ENCODE assay signal across 19 cellular contexts in the genomic region with DNA sequence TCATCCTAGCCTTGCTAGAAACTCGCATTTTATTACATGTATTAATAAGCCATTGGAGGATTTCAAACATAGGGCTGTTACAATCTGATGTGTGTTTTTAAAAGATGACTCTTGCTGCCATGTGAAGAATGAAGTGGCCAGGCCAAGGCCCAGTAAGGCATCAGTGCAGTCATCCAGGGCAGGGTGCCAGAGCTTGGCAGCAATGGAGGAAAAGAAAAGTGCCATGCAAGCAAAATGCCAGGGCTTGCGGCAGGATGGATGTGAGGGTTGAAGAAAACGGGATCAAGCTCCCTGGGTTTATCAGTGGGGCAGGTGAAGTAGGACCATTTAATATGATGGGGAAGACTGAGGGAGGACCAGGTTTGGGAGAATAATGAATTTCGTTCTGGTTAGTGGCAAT.
DNase-seq lines count a peak whose midpoint lies in the region; ATAC-seq, FAIRE-seq and TF ChIP-seq lines count a peak whose summit lies in the region.
"Had no signal": no experiment of that assay in that cellular context is flagged by ENCODE, and none has a peak within 500 bp of the region (broad histone marks: within the 10 kb centered on the region; RNA-seq: fewer than 3 reads in every experiment).

No MANE protein-coding gene starts in this region.

- H3K27me3 ChIP-seq in HepG2 (ENCODE audit: control insufficient read depth in 1 of 2, insufficient read depth in 2 of 2, low read length in 2 of 2) (no peaks in the 10 kb centered on the region), right lobe of liver (no peaks in the 10 kb centered on the region), smooth muscle cell (ENCODE audit: low read depth) (no peaks in the 10 kb centered on the region)
- H3K27me3 ChIP-seq: SJCRH30 had no signal

- TF ChIP-seq CTCF in HepG2 (CRISPR knock-in tag; IDR thresholded peaks at IDR 0.05) (no peak), right lobe of liver (IDR thresholded peaks at IDR 0.05) (no peak), smooth muscle cell (IDR thresholded peaks at IDR 0.05; ENCODE audit: borderline replicate concordance, insufficient read depth, poor library complexity, severe bottlenecking) (no peak)

- DNase-seq in HepG2 (ENCODE audit: low spot score) (no peak), right lobe of liver (no peak), cerebellum (ENCODE audit: low spot score) (peak; percentile 73), islet precursor cell (peak; percentile 36), smooth muscle cell (lab: John Stamatoyannopoulos, UW; ENCODE audit: unreplicated experiment) (no peak), A172 (ENCODE audit: low spot score) (no peak)
- DNase-seq in activated CD4-positive, alpha-beta T cell treated with anti-CD3 and anti-CD28 coated beads, Interleukin-2, amount 50 U/mL, for 48 hours, result no peak
- DNase-seq: DMS 273 treated with DMSO at 0.1 percent for 48 hours; GF-D8; NCI-H1048; NCI-H2227 treated with DMSO at 0.1 percent for 48 hours; NCI-H526 treated with DMSO at 0.1 percent for 48 hours; NK-92 treated with Interleukin-12 subunit alpha and Interleukin-12 subunit beta, amount 100 ng/mL, for 24 hours; OCI-M1; RPMI8226; SJCRH30 had no signal

- FAIRE-seq in HepG2 (lab: Jason Lieb, UNC), result no peak
- FAIRE-seq: GM12891 had no signal

- no peak overlapping the region for H3K4me2 ChIP-seq in HepG2 (ENCODE audit: low read depth, low read length)
- no peak overlapping the region for H3K4me2 ChIP-seq in smooth muscle cell
- H3K4me2 ChIP-seq: GM23338 had no signal

- in situ Hi-C loops in HepG2 (cut with HindIII; ENCODE audit: extremely low pct_ligation_motif_present, low pct_unique_long_range_greater_than_20kb), result no loop called here

- CTCF ChIA-PET in HepG2 (lab: Yijun Ruan, JAX; ENCODE audit: low intra/inter-chr PET ratio, low total read pairs), result no interaction called here

- H4K20me1 ChIP-seq in HepG2 (ENCODE audit: insufficient read depth, low read length), result no peaks in the 10 kb centered on the region
- H4K20me1 ChIP-seq in smooth muscle cell (ENCODE audit: low read depth), result no peaks in the 10 kb centered on the region

- H3K27ac ChIP-seq in HepG2 (ENCODE audit: extremely low read length, insufficient read depth, low read length) (no peak overlapping the region), right lobe of liver (no peak overlapping the region), smooth muscle cell (ENCODE audit: low read depth) (no peak overlapping the region)
- H3K27ac ChIP-seq: SJCRH30 had no signal

- no peak overlapping the region for H3K4me3 ChIP-seq in HepG2 (replicated peaks in 1 of 3; ENCODE audit: insufficient read depth in 1 of 3, low read depth in 2 of 3, low read length in 3 of 3)
- H3K4me3 ChIP-seq in right lobe of liver, result no peak overlapping the region
- H3K4me3 ChIP-seq in smooth muscle cell, result no peak overlapping the region
- H3K4me3 ChIP-seq: GM23338, SJCRH30 had no signal

- TF ChIP-seq EP300 in HepG2 (IDR thresholded peaks at IDR 0.05; ENCODE audit: low read depth in 2 of 2, low read length in 2 of 2) (no peak), HepG2 (CRISPR knock-in tag; IDR thresholded peaks at IDR 0.05; ENCODE audit: borderline replicate concordance) (no peak)

- H3K9me3 ChIP-seq in HepG2 (ENCODE audit: low read length), result no peaks in the 10 kb centered on the region
- no peaks in the 10 kb centered on the region for H3K9me3 ChIP-seq in right lobe of liver
- H3K9me3 ChIP-seq in smooth muscle cell (replicated peaks; ENCODE audit: low read depth), result no peaks in the 10 kb centered on the region
- H3K9me3 ChIP-seq: SJCRH30 had no signal

- 24% methylated on average over 4 of the region's 4 CpGs for WGBS in HepG2 (ENCODE audit: low lambda C conversion rate)
- WGBS in right lobe of liver (ENCODE audit: insufficient coverage, low coverage, low lambda C conversion rate, missing lambda C conversion rate), result 69% methylated on average over 4 of the region's 4 CpGs
- WGBS in smooth muscle cell (ENCODE audit: low lambda C conversion rate), result 89% methylated on average over 4 of the region's 4 CpGs

- intact Hi-C loops in HepG2 (cut with micrococcal nuclease; ENCODE audit: unreplicated experiment), result no loop called here
- intact Hi-C loops in right lobe of liver (cut with DNase I), result no loop called here

- TF ChIP-seq POLR2A in HepG2 (IDR thresholded peaks at IDR 0.05; ENCODE audit: insufficient read depth in 1 of 2, low read depth in 2 of 2, low read length in 2 of 2) (no peak), right lobe of liver (IDR thresholded peaks at IDR 0.05) (no peak)

- H3K79me2 ChIP-seq in HepG2 (ENCODE audit: insufficient read depth, low read length) (no peaks in the 10 kb centered on the region), smooth muscle cell (ENCODE audit: low read depth) (no peaks in the 10 kb centered on the region)

- H3K9ac ChIP-seq in HepG2 (ENCODE audit: insufficient read depth, low read depth, low read length), result no peak overlapping the region
- H3K9ac ChIP-seq in smooth muscle cell (ENCODE audit: low read depth), result no peak overlapping the region

- H3K4me1 ChIP-seq in HepG2 (ENCODE audit: insufficient read depth, low read length), result no peaks in the 10 kb centered on the region
- H3K4me1 ChIP-seq in right lobe of liver, result no peaks in the 10 kb centered on the region
- no peaks in the 10 kb centered on the region for H3K4me1 ChIP-seq in smooth muscle cell (ENCODE audit: low read depth)
- H3K4me1 ChIP-seq: SJCRH30 had no signal

- POLR2A ChIA-PET in HepG2 (lab: Yijun Ruan, JAX), result no interaction called here

- no peaks in the 10 kb centered on the region for H3F3A ChIP-seq in smooth muscle cell (ENCODE audit: low read depth)

- no TSS peak for BruUV-seq in HepG2 (replicated peaks; lab: Mats Ljungman, UMichigan)

- ATAC-seq in HepG2, result no peak
- no peak for ATAC-seq in right lobe of liver
- ATAC-seq: GM23338, HCT116 had no signal

- H3K36me3 ChIP-seq in HepG2 (replicated peaks in 1 of 2; ENCODE audit: control insufficient read depth in 1 of 2, insufficient read depth in 2 of 2, low read length in 2 of 2) (no peaks in the 10 kb centered on the region), right lobe of liver (no peaks in the 10 kb centered on the region), smooth muscle cell (ENCODE audit: low read depth) (no peaks in the 10 kb centered on the region)
- H3K36me3 ChIP-seq: SJCRH30 had no signal

- H2AFZ ChIP-seq in HepG2 (ENCODE audit: low read length), result no peak overlapping the region
- H2AFZ ChIP-seq in smooth muscle cell (ENCODE audit: low read depth), result no peak overlapping the region
- H2AFZ ChIP-seq: GM23338 had no signal

- TF ChIP-seq RAD21 in HepG2 (CRISPR knock-in tag; IDR thresholded peaks at IDR 0.05), result no peak

TF ChIP-seq in HepG2, 621 proteins besides CTCF, POLR2A, EP300 and RAD21:
- peak; percentile 49 to 53; a peak in 3 of 4 replicates for TF ChIP-seq MAFK (conservative IDR thresholded peaks at IDR 0.05 in 1 of 2, IDR thresholded peaks at IDR 0.05 in 1 of 2; ENCODE audit: low read length in 2 of 2)
- no peak for TF ChIP-seq CHCHD3 (CRISPR knock-in tag; IDR thresholded peaks at IDR 0.05)
- TF ChIP-seq MAFF (IDR thresholded peaks at IDR 0.05; ENCODE audit: low read depth, low read length), result 0 out of 2 replicates have a peak, but pooled peaks have one; percentile 31

Comparison
In these comparisons a context has a peak if more than half of its experiments do, and no peak if none do; other contexts are left out.
1. DNase-seq: peak in cerebellum (single experiment) and islet precursor cell (single experiment); none in HepG2 (single experiment), right lobe of liver (0 of 3), smooth muscle cell (single experiment), A172 (single experiment) and activated CD4-positive, alpha-beta T cell treated with anti-CD3 and anti-CD28 coated beads, Interleukin-2, amount 50 U/mL, for 48 hours (0 of 2).